Comparison of ENCODE assay signal across 8 cellular contexts in genomic region chr6:27126815-27127537, GRCh38.
DNase-seq lines count a peak whose midpoint lies in the region; ATAC-seq, FAIRE-seq and TF ChIP-seq lines count a peak whose summit lies in the region.

No MANE protein-coding gene starts in this region.

- H3K9me3 ChIP-seq in SU-DHL-6 (ENCODE audit: insufficient read depth, low read length), result no peaks in the 10 kb centered on the region
- H3K9me3 ChIP-seq in left ventricle myocardium inferior (replicated peaks), result no peaks in the 10 kb centered on the region

- H3F3A ChIP-seq in SU-DHL-6 (ENCODE audit: insufficient read depth), result peaks cover 39% of the 10 kb centered on the region

- no peak for DNase-seq in D721Med (ENCODE audit: insufficient read length, low spot score)
- DNase-seq in activated naive CD8-positive, alpha-beta T cell treated with anti-CD3 and anti-CD28 coated beads, Interleukin-2, amount 50 U/mL, for 16 hours (ENCODE audit: low read depth, low spot score), result peak; percentile 55
- DNase-seq in left ventricle myocardium inferior, result peak; percentile 85
- peak; percentile 72 for DNase-seq in putamen (ENCODE audit: low spot score)
- no peak for DNase-seq in GM19240 (ENCODE audit: insufficient read length, low spot score)

- peaks cover 13 to 19% (median 13%) of the 10 kb centered on the region in 3 donors for H3K4me1 Mint-ChIP-seq in IgD-negative memory B cell

- no peaks in the 10 kb centered on the region for H3K36me3 ChIP-seq in SU-DHL-6 (ENCODE audit: low read length)
- H3K36me3 ChIP-seq in left ventricle myocardium inferior, result no peaks in the 10 kb centered on the region

- H3K4me3 Mint-ChIP-seq in IgD-negative memory B cell, result peak overlapping the region; percentile 63 to 93 (median 84)

- H2AFZ ChIP-seq in SU-DHL-6 (ENCODE audit: low read depth, low read length, severe bottlenecking), result peak overlapping the region; percentile 95

- H3K27ac Mint-ChIP-seq in IgD-negative memory B cell, result peak overlapping the region; percentile 64 to 93 (median 82)

- no peak for FAIRE-seq in D721Med (lab: Jason Lieb, UNC)

- peak overlapping the region; percentile 41 for H3K4me3 ChIP-seq in SU-DHL-6 (ENCODE audit: insufficient read depth, low read length, poor library complexity, severe bottlenecking)
- H3K4me3 ChIP-seq in left ventricle myocardium inferior, result peak overlapping the region; percentile 62

- intact Hi-C loops in left ventricle myocardium inferior (cut with micrococcal nuclease), result no loop called here

- ATAC-seq in GM21423 (IDR thresholded peaks at IDR 0.05; ENCODE audit: unreplicated experiment), result peak; percentile 56

- no peaks in the 10 kb centered on the region for H4K20me1 ChIP-seq in SU-DHL-6 (ENCODE audit: low read depth, low read length)

- H3K27me3 ChIP-seq in SU-DHL-6 (ENCODE audit: low read length) (no peaks in the 10 kb centered on the region), left ventricle myocardium inferior (ENCODE audit: low read depth) (no peaks in the 10 kb centered on the region)

- peak; percentile 85 for TF ChIP-seq CTCF in D721Med (IDR thresholded peaks at IDR 0.05; ENCODE audit: insufficient read depth, missing control alignments)
- peak; percentile 95 for TF ChIP-seq CTCF in SU-DHL-6 (IDR thresholded peaks at IDR 0.05; ENCODE audit: insufficient read depth, low read length, poor library complexity, severe bottlenecking)
- TF ChIP-seq CTCF in left ventricle myocardium inferior (IDR thresholded peaks at IDR 0.05; ENCODE audit: borderline replicate concordance), result peak; percentile 90

- H3K9ac ChIP-seq in SU-DHL-6 (ENCODE audit: low read length), result peak overlapping the region; percentile 62

- peaks cover 0 to 3% (median 0%) of the 10 kb centered on the region in 3 donors for H3K9me3 Mint-ChIP-seq in IgD-negative memory B cell

- peaks cover 21% of the 10 kb centered on the region for H3K4me1 ChIP-seq in left ventricle myocardium inferior

- peak overlapping the region; percentile 75 for H3K4me2 ChIP-seq in SU-DHL-6 (ENCODE audit: low read depth, low read length, poor library complexity, severe bottlenecking)

- H3K27me3 Mint-ChIP-seq in IgD-negative memory B cell, result peaks cover 1% of the 10 kb centered on the region

- no peaks in the 10 kb centered on the region for H3K9me2 ChIP-seq in SU-DHL-6 (replicated peaks; ENCODE audit: insufficient read depth, low read length)

- H3K36me3 Mint-ChIP-seq in IgD-negative memory B cell, result peaks cover 2% of the 10 kb centered on the region

- peak overlapping the region; percentile 96 for H3K27ac ChIP-seq in SU-DHL-6 (ENCODE audit: low read depth, low read length)
- peak overlapping the region; percentile 87 for H3K27ac ChIP-seq in left ventricle myocardium inferior (replicated peaks)

- H3K79me2 ChIP-seq in SU-DHL-6 (ENCODE audit: insufficient read depth, low read length), result no peaks in the 10 kb centered on the region

Comparison
In these comparisons a context has a peak if more than half of its experiments do, and no peak if none do; other contexts are left out.
1. DNase-seq: peak in activated naive CD8-positive, alpha-beta T cell treated with anti-CD3 and anti-CD28 coated beads, Interleukin-2, amount 50 U/mL, for 16 hours (single experiment), left ventricle myocardium inferior (single experiment) and putamen (single experiment); none in D721Med (single experiment) and GM19240 (single experiment).
2. Peak in every context shown above with its lines, with median percentiles within 50 percentile points of each other: CTCF ChIP-seq.